In the genomic region with DNA sequence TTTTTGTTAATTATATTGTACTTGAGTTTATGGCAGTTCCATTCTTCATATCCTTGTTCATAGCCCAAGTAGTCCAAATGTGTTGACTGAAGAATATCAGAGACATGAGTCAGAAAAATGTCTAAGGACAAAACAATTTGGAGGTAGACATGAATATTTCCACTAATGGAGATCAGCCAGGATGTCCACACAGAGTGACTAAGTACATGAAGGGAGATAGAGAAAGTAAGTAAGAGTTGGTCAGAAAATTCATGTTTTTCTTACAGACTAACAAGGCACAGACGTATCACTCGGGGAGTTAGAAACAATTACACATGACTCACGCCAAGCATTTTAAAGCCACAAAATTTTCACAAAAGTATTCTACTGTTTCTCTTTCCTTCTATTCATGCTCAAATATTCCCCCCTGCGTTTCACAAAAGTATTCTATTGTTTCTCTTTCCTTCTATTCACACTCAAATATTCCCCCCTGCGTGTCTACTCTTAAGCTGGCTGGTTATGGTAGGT, we compare ENCODE assay signal across 14 cellular contexts.
A peak's percentile ranks its signal among the peaks of the same experiment; 100 is the strongest.
DNase-seq lines count a peak whose midpoint lies in the region; ATAC-seq and TF ChIP-seq lines count a peak whose summit lies in the region.
"Had no signal": no experiment of that assay in that cellular context is flagged by ENCODE, and none has a peak within 500 bp of the region (broad histone marks: within the 10 kb centered on the region; RNA-seq: fewer than 3 reads in every experiment).

No MANE protein-coding gene starts in this region.

- POLR2A ChIA-PET in Caco-2 (lab: Charles Lee): no interaction called here

- H3K27me3 ChIP-seq in ascending aorta (no peaks in the 10 kb centered on the region), thoracic aorta (replicated peaks; ENCODE audit: insufficient read depth) (no peaks in the 10 kb centered on the region), Caco-2 (replicated peaks; ENCODE audit: control insufficient read depth, insufficient read depth, low read length) (no peaks in the 10 kb centered on the region)
- H3K27me3 ChIP-seq: spleen had no signal

- H3K4me1 ChIP-seq in ascending aorta: no peaks in the 10 kb centered on the region
- peaks cover 4 to 6% of the 10 kb centered on the region in 2 donors for H3K4me1 ChIP-seq in thoracic aorta (ENCODE audit: control insufficient read depth in 1 of 2, low read depth in 2 of 2)
- H3K4me1 ChIP-seq in Caco-2: no peaks in the 10 kb centered on the region
- H3K4me1 ChIP-seq: spleen had no signal

- no peak overlapping the region for H3K27ac Mint-ChIP-seq in Caco-2 (ENCODE audit: unreplicated experiment)
- H3K27ac Mint-ChIP-seq: activated naive CD8-positive, alpha-beta T cell treated with anti-CD3 and anti-CD28 coated beads, Interleukin-2, amount 10 ng/mL, durations not matched to agents 7 days and 5 days had no signal

- intact Hi-C loops in ascending aorta (cut with DNase I) (no loop called here), Caco-2 (cut with micrococcal nuclease; ENCODE audit: unreplicated experiment) (no loop called here)

- H3K9me3 Mint-ChIP-seq in Caco-2 (ENCODE audit: unreplicated experiment): no peaks in the 10 kb centered on the region
- H3K9me3 Mint-ChIP-seq: activated naive CD8-positive, alpha-beta T cell treated with anti-CD3 and anti-CD28 coated beads, Interleukin-2, amount 10 ng/mL, durations not matched to agents 7 days and 5 days had no signal

- H3K36me3 Mint-ChIP-seq in Caco-2 (ENCODE audit: insufficient read depth, unreplicated experiment): no peaks in the 10 kb centered on the region
- H3K36me3 Mint-ChIP-seq: activated naive CD8-positive, alpha-beta T cell treated with anti-CD3 and anti-CD28 coated beads, Interleukin-2, amount 10 ng/mL, durations not matched to agents 7 days and 5 days had no signal

- H3K4me1 Mint-ChIP-seq in Caco-2 (ENCODE audit: low read depth, unreplicated experiment): no peaks in the 10 kb centered on the region
- H3K4me1 Mint-ChIP-seq: activated naive CD8-positive, alpha-beta T cell treated with anti-CD3 and anti-CD28 coated beads, Interleukin-2, amount 10 ng/mL, durations not matched to agents 7 days and 5 days had no signal

- H3K27ac ChIP-seq in ascending aorta (peak overlapping the region; percentile 74 to 82), thoracic aorta (peak overlapping the region; percentile 57 to 75)
- H3K27ac ChIP-seq: spleen, VCaP had no signal

- peaks cover 3% of the 10 kb centered on the region for H3K27me3 Mint-ChIP-seq in Caco-2 (ENCODE audit: insufficient read depth, unreplicated experiment)

- peak overlapping the region; percentile 35 to 46 for H3K4me3 ChIP-seq in ascending aorta
- peak overlapping the region; percentile 57 for H3K4me3 ChIP-seq in thoracic aorta
- H3K4me3 ChIP-seq in Caco-2 (ENCODE audit: low read depth, low read length): no peak overlapping the region
- H3K4me3 ChIP-seq: GM12878, K562, spleen had no signal

- ATAC-seq in thoracic aorta (ENCODE audit: insufficient number of reproducible peaks, low FRiP score, low read depth) (peak; percentile 78), HG03139 (IDR thresholded peaks at IDR 0.05; ENCODE audit: unreplicated experiment) (no peak), GM18867 (IDR thresholded peaks at IDR 0.05; ENCODE audit: unreplicated experiment) (no peak)
- ATAC-seq: GM12878; K562; stimulated activated naive CD8-positive, alpha-beta T cell treated with anti-CD3 and anti-CD28 coated beads, Interleukin-15, Interleukin-2, amounts not matched to agents 100 U/mL and 50 U/mL, for 24 hours had no signal

- CTCF ChIA-PET in Caco-2 (lab: Charles Lee): no interaction called here

- no peak overlapping the region for H3K4me3 Mint-ChIP-seq in Caco-2 (ENCODE audit: unreplicated experiment)
- H3K4me3 Mint-ChIP-seq: activated naive CD8-positive, alpha-beta T cell treated with anti-CD3 and anti-CD28 coated beads, Interleukin-2, amount 10 ng/mL, durations not matched to agents 7 days and 5 days had no signal

- H3K36me3 ChIP-seq in ascending aorta (no peaks in the 10 kb centered on the region), thoracic aorta (no peaks in the 10 kb centered on the region), Caco-2 (ENCODE audit: control insufficient read depth, insufficient read depth, low read length) (no peaks in the 10 kb centered on the region)
- H3K36me3 ChIP-seq: spleen had no signal

- TF ChIP-seq CTCF in ascending aorta (IDR thresholded peaks at IDR 0.05) (no peak), thoracic aorta (IDR thresholded peaks at IDR 0.05) (no peak), Caco-2 (IDR thresholded peaks at IDR 0.05; ENCODE audit: insufficient read depth in 1 of 2, low read depth in 1 of 2, low read length in 1 of 2, severe bottlenecking in 1 of 2, unreplicated experiment in 1 of 2) (no peak)

- no peaks in the 10 kb centered on the region for H3K9me3 ChIP-seq in ascending aorta
- H3K9me3 ChIP-seq in thoracic aorta: no peaks in the 10 kb centered on the region
- H3K9me3 ChIP-seq in Caco-2: no peaks in the 10 kb centered on the region
- H3K9me3 ChIP-seq: spleen had no signal

- BruUV-seq in Caco-2 (replicated peaks; lab: Mats Ljungman, UMichigan): no TSS peak

- peak; percentile 96 for DNase-seq in HS-27A (ENCODE audit: low read depth)
- DNase-seq in ascending aorta (ENCODE audit: low spot score in 2 of 2): no peak
- peak; percentile 96 for DNase-seq in glomerular visceral epithelial cell (ENCODE audit: extremely low spot score)
- peak; percentile 21 for DNase-seq in thoracic aorta (ENCODE audit: low spot score)
- no peak for DNase-seq in Caco-2
- DNase-seq: activated naive CD8-positive, alpha-beta T cell treated with anti-CD3 and anti-CD28 coated beads, Interleukin-2, amount 10 ng/mL, durations not matched to agents 7 days and 5 days; NCI-H82; spleen; stimulated activated naive CD8-positive, alpha-beta T cell treated with anti-CD3 and anti-CD28 coated beads, Interleukin-15, Interleukin-2, amounts not matched to agents 100 U/mL and 50 U/mL, for 24 hours had no signal

Comparison
In these comparisons a context has a peak if more than half of its experiments do, and no peak if none do; other contexts are left out.
1. DNase-seq: peak in HS-27A (single experiment), glomerular visceral epithelial cell (single experiment) and thoracic aorta (single experiment); none in ascending aorta (0 of 2) and Caco-2 (0 of 2).